15 cellular contexts compared by ENCODE assay signal in the genomic region with DNA sequence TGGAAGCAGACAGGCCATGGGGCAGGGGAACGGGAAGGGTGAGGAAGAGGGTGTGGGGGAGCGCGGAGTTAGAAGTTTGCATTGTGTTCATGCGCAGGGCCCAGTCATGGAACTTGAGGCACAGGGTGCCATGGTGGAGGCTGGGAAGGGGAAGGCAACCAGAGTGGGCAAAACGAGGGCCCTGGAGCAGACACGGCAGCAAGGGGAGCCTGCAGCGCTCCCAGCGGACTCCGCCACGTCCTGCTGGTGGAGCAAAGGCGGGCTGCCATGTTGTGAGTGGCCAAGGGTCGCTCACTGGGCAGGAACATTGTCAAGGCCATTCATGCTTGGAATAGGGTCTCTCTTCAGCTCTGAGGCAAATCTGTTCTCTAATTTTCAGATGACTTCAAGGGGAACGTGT. TPM values are rescaled to one million over a fixed set of nuclear protein-coding genes. Genes with fewer than 3 reads are reported as not detected.
"Had no signal": no experiment of that assay in that cellular context is flagged by ENCODE, and none has a peak within 500 bp of the region (broad histone marks: within the 10 kb centered on the region; RNA-seq: fewer than 3 reads in every experiment).

No MANE protein-coding gene starts in this region.

- H3K4me3 ChIP-seq: body of pancreas, left ventricle myocardium inferior, skin epidermis had no signal

- H3K27ac ChIP-seq: body of pancreas, epithelial cell of prostate, left ventricle myocardium inferior, skin epidermis had no signal

- H3K27me3 ChIP-seq: body of pancreas had no signal

- H3K27ac Mint-ChIP-seq: activated CD4-positive, alpha-beta memory T cell treated with anti-CD3 and anti-CD28 coated beads, Interleukin-2, amount 10 ng/mL, durations not matched to agents 7 days and 5 days had no signal

- DNase-seq: activated CD4-positive, alpha-beta memory T cell treated with anti-CD3 and anti-CD28 coated beads, Interleukin-2, amount 10 ng/mL, durations not matched to agents 7 days and 5 days; amniotic stem cell; central memory CD4-positive, alpha-beta T cell; cortex of kidney; effector CD8-positive, alpha-beta T cell; kidney; left ventricle myocardium inferior; mesenchymal stem cell; posterior cingulate gyrus; SHP77 treated with DMSO at 0.1 percent for 48 hours; trophoblast cell had no signal

- H3K9me3 ChIP-seq: body of pancreas, left ventricle myocardium inferior had no signal

- H3K4me3 Mint-ChIP-seq: activated CD4-positive, alpha-beta memory T cell treated with anti-CD3 and anti-CD28 coated beads, Interleukin-2, amount 10 ng/mL, durations not matched to agents 7 days and 5 days had no signal

- H3K27me3 Mint-ChIP-seq: activated CD4-positive, alpha-beta memory T cell treated with anti-CD3 and anti-CD28 coated beads, Interleukin-2, amount 10 ng/mL, durations not matched to agents 7 days and 5 days had no signal

- ATAC-seq: activated CD4-positive, CD25-positive, alpha-beta regulatory T cell treated with anti-CD3 and anti-CD28 coated beads, Interleukin-2, amount 50 U/mL, for 24 hours; body of pancreas had no signal

- H3K4me1 Mint-ChIP-seq: activated CD4-positive, alpha-beta memory T cell treated with anti-CD3 and anti-CD28 coated beads, Interleukin-2, amount 10 ng/mL, durations not matched to agents 7 days and 5 days had no signal

- H3K9me3 Mint-ChIP-seq: activated CD4-positive, alpha-beta memory T cell treated with anti-CD3 and anti-CD28 coated beads, Interleukin-2, amount 10 ng/mL, durations not matched to agents 7 days and 5 days had no signal

RNA-seq across cellular contexts. Expression of a gene that starts 20.5 kb away (rescaled TPM):
- total RNA-seq: left ventricle myocardium inferior had no signal
